ENCODE assay signal across 19 cellular contexts in the genomic region with DNA sequence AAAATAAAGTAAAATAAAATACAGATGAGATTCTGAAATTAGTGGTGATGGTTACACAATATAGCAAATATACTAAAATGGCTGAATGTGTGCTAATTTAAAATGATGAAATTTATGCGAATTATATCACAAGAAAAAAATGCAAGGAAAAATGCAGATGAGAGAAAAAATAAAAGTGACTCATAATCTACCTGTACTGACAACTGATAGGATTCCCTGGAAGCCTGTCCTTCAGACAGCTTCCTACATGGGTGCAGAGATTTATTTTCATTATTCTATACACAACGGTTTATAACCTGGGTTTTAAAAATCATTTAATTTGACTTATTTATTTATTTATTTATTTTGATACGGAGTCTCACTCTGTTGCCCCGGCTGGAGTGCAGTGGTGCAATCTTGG.
"Had no signal": no experiment of that assay in that cellular context is flagged by ENCODE, and none has a peak within 500 bp of the region (broad histone marks: within the 10 kb centered on the region; RNA-seq: fewer than 3 reads in every experiment).

No MANE protein-coding gene starts in this region.

- H3K4me1 ChIP-seq: colonic mucosa, gastrocnemius medialis, left lung, lower lobe of right lung had no signal

- H3K4me3 ChIP-seq: colonic mucosa, esophagus muscularis mucosa, gastrocnemius medialis, heart right ventricle, left lung, lower lobe of right lung, mucosa of descending colon had no signal

- H3K36me3 ChIP-seq: colonic mucosa, esophagus muscularis mucosa, gastrocnemius medialis, heart right ventricle, left lung, lower lobe of right lung had no signal

- H3K27me3 ChIP-seq: colonic mucosa, esophagus muscularis mucosa, gastrocnemius medialis had no signal

- H3K27ac ChIP-seq: colonic mucosa, esophagus muscularis mucosa, gastrocnemius medialis, heart right ventricle, left lung, lower lobe of right lung had no signal

- H3K9me3 ChIP-seq: colonic mucosa, esophagus muscularis mucosa, gastrocnemius medialis, heart right ventricle, left lung, lower lobe of right lung, mucosa of descending colon had no signal

- DNase-seq: colonic mucosa; cortex of kidney; effector CD8-positive, alpha-beta T cell; effector memory CD8-positive, alpha-beta T cell; endodermal cell; foreskin melanocyte; gastrocnemius medialis; glutamatergic neuron; head of caudate nucleus; heart right ventricle; hippocampal formation; left cardiac atrium; left lung; left ventricle myocardium superior; lower lobe of right lung; mesenchymal stem cell; mucosa of descending colon; naive B cell had no signal
